In the genomic region with DNA sequence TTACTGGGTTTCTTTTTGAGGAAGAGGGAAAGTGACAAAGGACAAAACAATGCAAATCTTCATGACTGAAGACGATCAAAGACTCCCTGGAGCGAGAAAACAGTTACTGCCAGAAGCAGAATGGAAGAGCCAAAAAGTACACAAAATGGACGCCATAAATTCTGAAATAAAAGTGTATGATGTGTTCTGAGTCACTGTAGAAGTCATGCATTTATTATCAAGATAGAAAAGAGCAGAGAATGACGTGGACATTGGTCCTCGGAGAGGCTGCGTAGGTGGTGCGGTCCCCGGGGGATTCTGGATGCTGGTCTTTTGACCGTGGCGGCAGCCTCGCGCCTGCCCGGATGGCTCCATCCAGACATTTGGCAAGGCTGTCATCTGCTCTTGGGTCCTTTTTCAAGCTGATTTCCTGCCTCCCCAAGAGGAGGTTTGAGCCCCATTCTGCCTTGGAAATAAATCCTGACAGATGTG, we compare ENCODE assay signal across 1 cellular context.
A peak's percentile ranks its signal among the peaks of the same experiment; 100 is the strongest.
TF ChIP-seq lines count a peak whose summit lies in the region.

No MANE protein-coding gene starts in this region.

TF ChIP-seq in K562, 482 proteins besides CTCF, POLR2A, EP300 and RAD21:
- 0 out of 2 replicates have a peak, but pooled peaks have one; percentile 34 for TF ChIP-seq EGR1 (conservative IDR thresholded peaks at IDR 0.05)
- TF ChIP-seq ADNP (tag; IDR thresholded peaks at IDR 0.05), result no peak
